ENCODE assay signal across 27 cellular contexts in the genomic region with DNA sequence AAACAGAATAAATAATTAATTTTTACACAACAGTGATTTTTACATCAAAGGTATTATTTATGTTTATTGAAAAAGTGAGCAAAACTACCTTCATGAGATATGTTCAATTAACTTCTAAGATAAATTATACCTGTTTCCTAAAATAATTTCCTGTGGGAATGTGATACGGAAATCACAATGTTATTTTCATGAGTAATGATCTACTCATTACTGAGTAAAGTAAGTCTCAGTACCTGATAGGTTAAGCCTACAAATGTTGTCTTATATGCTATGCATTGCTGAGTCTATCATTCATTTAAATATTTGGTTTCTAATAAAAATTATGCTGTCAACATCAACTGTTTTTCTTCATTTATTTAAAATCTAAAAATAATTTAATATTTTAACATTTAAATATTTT.
"Had no signal": no experiment of that assay in that cellular context is flagged by ENCODE, and none has a peak within 500 bp of the region (broad histone marks: within the 10 kb centered on the region; RNA-seq: fewer than 3 reads in every experiment).

No MANE protein-coding gene starts in this region.

- H3K36me3 ChIP-seq: colonic mucosa, esophagus squamous epithelium, gastrocnemius medialis, lower lobe of right lung, ovary, sigmoid colon, spleen, suprapubic skin, transverse colon, upper lobe of right lung, uterus had no signal

- ATAC-seq: gastrocnemius medialis; left ventricle myocardium superior; lower lobe of right lung; natural killer cell; psoas muscle; right cardiac atrium; stimulated activated naive CD8-positive, alpha-beta T cell treated with anti-CD3 and anti-CD28 coated beads, Interleukin-15, amount 100 ng/mL, for 72 hours; upper lobe of right lung had no signal

- H3K27me3 ChIP-seq: colonic mucosa, esophagus squamous epithelium, gastrocnemius medialis, ovary, sigmoid colon, spleen, suprapubic skin, transverse colon, upper lobe of right lung, uterus had no signal

- H3K4me1 ChIP-seq: colonic mucosa, esophagus squamous epithelium, gastrocnemius medialis, lower lobe of right lung, psoas muscle, sigmoid colon, spleen, suprapubic skin, transverse colon, upper lobe of right lung, uterus had no signal

- H3K9me3 ChIP-seq: colonic mucosa, esophagus squamous epithelium, gastrocnemius medialis, lower lobe of right lung, ovary, psoas muscle, suprapubic skin, transverse colon, upper lobe of right lung, uterus had no signal

- H3K4me3 ChIP-seq: colonic mucosa, esophagus squamous epithelium, gastrocnemius medialis, lower lobe of right lung, ovary, psoas muscle, sigmoid colon, spleen, suprapubic skin, transverse colon, upper lobe of right lung, uterus had no signal

- FAIRE-seq: keratinocyte had no signal

- H3K27ac ChIP-seq: colonic mucosa, esophagus squamous epithelium, gastrocnemius medialis, lower lobe of right lung, ovary, psoas muscle, sigmoid colon, spleen, suprapubic skin, transverse colon, upper lobe of right lung, uterus had no signal

- DNase-seq: colonic mucosa; effector CD8-positive, alpha-beta T cell; endodermal cell; erythroblast; esophagus squamous epithelium; gastrocnemius medialis; head of caudate nucleus; left ventricle myocardium superior; lower lobe of right lung; natural killer cell; occipital lobe; ovary; posterior cingulate gyrus; psoas muscle; right cardiac atrium; sigmoid colon; spleen; stimulated activated CD4-positive, alpha-beta T cell treated with anti-CD3 and anti-CD28 coated beads, Interleukin-15, amount 100 ng/mL, for 24 hours; stimulated activated CD4-positive, alpha-beta T cell treated with anti-CD3 and anti-CD28 coated beads, Interleukin-2, amount 100 ng/mL, for 48 hours; stimulated activated CD8-positive, alpha-beta memory T cell treated with anti-CD3 and anti-CD28 coated beads, Interleukin-4, amount 100 ng/mL, for 48 hours; stimulated activated naive CD4-positive, alpha-beta T cell; stimulated activated naive CD8-positive, alpha-beta T cell treated with anti-CD3 and anti-CD28 coated beads, Interleukin-15, amount 100 ng/mL, for 72 hours; transverse colon; upper lobe of right lung; uterus had no signal
